In genomic region chr5:1468247-1468612, GRCh38 we compare ENCODE assay signal across 9 cellular contexts. TPM values are rescaled to one million over a fixed set of nuclear protein-coding genes. Genes with fewer than 3 reads are reported as not detected.
A peak's percentile ranks its signal among the peaks of the same experiment; 100 is the strongest.
DNase-seq lines count a peak whose midpoint lies in the region; ATAC-seq and TF ChIP-seq lines count a peak whose summit lies in the region.
"Had no signal": no experiment of that assay in that cellular context is flagged by ENCODE, and none has a peak within 500 bp of the region (broad histone marks: within the 10 kb centered on the region; RNA-seq: fewer than 3 reads in every experiment).

No MANE protein-coding gene starts in this region.

- TF ChIP-seq EP300 in neural cell (conservative IDR thresholded peaks at IDR 0.05; ENCODE audit: poor library complexity, severe bottlenecking) = no peak

- TF ChIP-seq CTCF in OCI-LY3 (IDR thresholded peaks at IDR 0.05; ENCODE audit: low read depth, low read length) = peak; percentile 38
- peak; percentile 69 for TF ChIP-seq CTCF in neural cell (IDR thresholded peaks at IDR 0.05; ENCODE audit: poor library complexity, severe bottlenecking)

- CTCF ChIA-PET in activated CD4-positive, alpha-beta memory T cell treated with anti-CD3 and anti-CD28 coated beads for 36 hours (lab: Charles Lee) = no interaction called here
- CTCF ChIA-PET in activated CD4-positive, alpha-beta memory T cell treated with anti-CD3 and anti-CD28 coated beads, Interleukin-2, amount 10 ng/mL, durations not matched to agents 7 days and 5 days (lab: Charles Lee) = no interaction called here

- no peaks in the 10 kb centered on the region for H4K20me1 ChIP-seq in OCI-LY3 (ENCODE audit: insufficient read depth, low read length)
- H4K20me1 ChIP-seq in neural cell (ENCODE audit: insufficient read depth) = no peaks in the 10 kb centered on the region

- H3K79me2 ChIP-seq in OCI-LY3 (ENCODE audit: low read length) = no peaks in the 10 kb centered on the region; the same call in 1 of the 2 replicates
- no peaks in the 10 kb centered on the region for H3K79me2 ChIP-seq in neural cell (replicated peaks; ENCODE audit: insufficient read depth, low read length)

- H3K27ac Mint-ChIP-seq in activated CD4-positive, alpha-beta memory T cell treated with anti-CD3 and anti-CD28 coated beads for 36 hours = no peak overlapping the region
- H3K27ac Mint-ChIP-seq in activated CD4-positive, alpha-beta memory T cell treated with anti-CD3 and anti-CD28 coated beads, Interleukin-2, amount 10 ng/mL, durations not matched to agents 7 days and 5 days = no peak overlapping the region

- H3K36me3 Mint-ChIP-seq in activated CD4-positive, alpha-beta memory T cell treated with anti-CD3 and anti-CD28 coated beads for 36 hours = peaks cover 38% of the 10 kb centered on the region
- peaks cover 54% of the 10 kb centered on the region for H3K36me3 Mint-ChIP-seq in activated CD4-positive, alpha-beta memory T cell treated with anti-CD3 and anti-CD28 coated beads, Interleukin-2, amount 10 ng/mL, durations not matched to agents 7 days and 5 days (ENCODE audit: low read depth)

- peak; percentile 70 for TF ChIP-seq RAD21 in neural cell (conservative IDR thresholded peaks at IDR 0.05)

- peak; percentile 24 for DNase-seq in activated CD4-positive, alpha-beta memory T cell treated with anti-CD3 and anti-CD28 coated beads for 36 hours
- DNase-seq in activated CD4-positive, alpha-beta memory T cell treated with anti-CD3 and anti-CD28 coated beads, Interleukin-2, amount 10 ng/mL, durations not matched to agents 7 days and 5 days = no peak
- DNase-seq in epidermal melanocyte (ENCODE audit: insufficient read length, low spot score) = peak; percentile 49
- no peak for DNase-seq in DMS153 treated with DMSO at 0.1 percent for 48 hours (lab: John Stamatoyannopoulos, UW; ENCODE audit: unreplicated experiment)

- no peak overlapping the region for H3K9ac ChIP-seq in OCI-LY3 (ENCODE audit: low read length)
- no peak overlapping the region for H3K9ac ChIP-seq in neural cell (ENCODE audit: low read length)

- H3K4me3 ChIP-seq in OCI-LY3 (ENCODE audit: low read length) (no peak overlapping the region), neural cell (ENCODE audit: low read length) (no peak overlapping the region)
- H3K4me3 ChIP-seq: ovary had no signal

- H3K9me2 ChIP-seq in neural cell (ENCODE audit: insufficient read depth, low read length) = no peaks in the 10 kb centered on the region

- no peaks in the 10 kb centered on the region for H3K27me3 Mint-ChIP-seq in activated CD4-positive, alpha-beta memory T cell treated with anti-CD3 and anti-CD28 coated beads for 36 hours
- H3K27me3 Mint-ChIP-seq in activated CD4-positive, alpha-beta memory T cell treated with anti-CD3 and anti-CD28 coated beads, Interleukin-2, amount 10 ng/mL, durations not matched to agents 7 days and 5 days = no peaks in the 10 kb centered on the region

- no peak overlapping the region for H3K4me2 ChIP-seq in OCI-LY3 (ENCODE audit: low read length)
- no peak overlapping the region for H3K4me2 ChIP-seq in neural cell (ENCODE audit: low read length)

- intact Hi-C loops in activated CD4-positive, alpha-beta memory T cell treated with anti-CD3 and anti-CD28 coated beads for 36 hours (cut with micrococcal nuclease) = loop anchor here (5.0 kb wide), 1 partner anchor 301 kb away; no protein-coding TSS in a partner anchor

- peaks cover 10% of the 10 kb centered on the region; the same call in 1 of the 2 replicates for H3K4me1 ChIP-seq in OCI-LY3 (ENCODE audit: low read length)

- H3K9me3 ChIP-seq in OCI-LY3 (ENCODE audit: insufficient read depth, low read length) (no peaks in the 10 kb centered on the region), neural cell (ENCODE audit: low read length) (no peaks in the 10 kb centered on the region)
- H3K9me3 ChIP-seq: ovary had no signal

- H3K9me3 Mint-ChIP-seq in activated CD4-positive, alpha-beta memory T cell treated with anti-CD3 and anti-CD28 coated beads for 36 hours = peaks cover 15% of the 10 kb centered on the region
- H3K9me3 Mint-ChIP-seq in activated CD4-positive, alpha-beta memory T cell treated with anti-CD3 and anti-CD28 coated beads, Interleukin-2, amount 10 ng/mL, durations not matched to agents 7 days and 5 days = peaks cover 16% of the 10 kb centered on the region

- H3K27ac ChIP-seq in OCI-LY3 (ENCODE audit: low read length) (no peak overlapping the region), neural cell (ENCODE audit: low read length) (no peak overlapping the region)
- H3K27ac ChIP-seq: ovary had no signal

- H3K27me3 ChIP-seq in OCI-LY3 (ENCODE audit: low read depth, low read length) = no peaks in the 10 kb centered on the region
- H3K27me3 ChIP-seq in neural cell (ENCODE audit: insufficient read depth, low read depth, low read length) = no peaks in the 10 kb centered on the region
- H3K27me3 ChIP-seq: ovary had no signal

- no peaks in the 10 kb centered on the region for H3K4me1 Mint-ChIP-seq in activated CD4-positive, alpha-beta memory T cell treated with anti-CD3 and anti-CD28 coated beads for 36 hours (ENCODE audit: low read depth)
- no peaks in the 10 kb centered on the region for H3K4me1 Mint-ChIP-seq in activated CD4-positive, alpha-beta memory T cell treated with anti-CD3 and anti-CD28 coated beads, Interleukin-2, amount 10 ng/mL, durations not matched to agents 7 days and 5 days

- no peak overlapping the region for H3K4me3 Mint-ChIP-seq in activated CD4-positive, alpha-beta memory T cell treated with anti-CD3 and anti-CD28 coated beads for 36 hours
- no peak overlapping the region for H3K4me3 Mint-ChIP-seq in activated CD4-positive, alpha-beta memory T cell treated with anti-CD3 and anti-CD28 coated beads, Interleukin-2, amount 10 ng/mL, durations not matched to agents 7 days and 5 days

- H3F3A ChIP-seq in neural cell (ENCODE audit: insufficient read depth, low read length, poor library complexity, severe bottlenecking) = no peaks in the 10 kb centered on the region

- ATAC-seq in HG03280 (IDR thresholded peaks at IDR 0.05; ENCODE audit: unreplicated experiment) = no peak
- ATAC-seq in HG03469 (IDR thresholded peaks at IDR 0.05; ENCODE audit: unreplicated experiment) = no peak

- no peak overlapping the region for H2AFZ ChIP-seq in OCI-LY3 (ENCODE audit: low read depth, low read length)
- H2AFZ ChIP-seq in neural cell (ENCODE audit: low read depth, low read length) = no peak overlapping the region

- POLR2A ChIA-PET in activated CD4-positive, alpha-beta memory T cell treated with anti-CD3 and anti-CD28 coated beads for 36 hours (lab: Charles Lee) = no interaction called here
- POLR2A ChIA-PET in activated CD4-positive, alpha-beta memory T cell treated with anti-CD3 and anti-CD28 coated beads, Interleukin-2, amount 10 ng/mL, durations not matched to agents 7 days and 5 days (lab: Charles Lee) = interaction anchor here (1.4 kb wide), 1 partner anchor 14 kb away, joined by 4 read pairs; no protein-coding TSS in a partner anchor

- H3K36me3 ChIP-seq in OCI-LY3 (replicated peaks; ENCODE audit: low read depth, low read length) = peaks cover 90% of the 10 kb centered on the region
- no peaks in the 10 kb centered on the region for H3K36me3 ChIP-seq in neural cell (ENCODE audit: insufficient read depth, low read length)
- H3K36me3 ChIP-seq: ovary had no signal

TF ChIP-seq in neural cell, 6 proteins besides CTCF, POLR2A, EP300 and RAD21:
- peak; percentile 74 for TF ChIP-seq SMC3 (conservative IDR thresholded peaks at IDR 0.05; ENCODE audit: poor library complexity)
- TF ChIP-seq TAF1 (IDR thresholded peaks at IDR 0.05; ENCODE audit: low read depth) = no peak

RNA-seq across cellular contexts. Expression of gene SLC6A3, which starts 23.0 kb away (rescaled TPM):
- not detected for total RNA-seq in activated CD4-positive, alpha-beta memory T cell treated with anti-CD3 and anti-CD28 coated beads for 36 hours
- not detected for total RNA-seq in activated CD4-positive, alpha-beta memory T cell treated with anti-CD3 and anti-CD28 coated beads, Interleukin-2, amount 10 ng/mL, durations not matched to agents 7 days and 5 days
- 0.77 TPM in 1 of 2 replicates, not detected in the other for polyA plus RNA-seq in neural cell
- not detected in 2 replicates for polyA minus RNA-seq in neural cell

RNA-seq across cellular contexts. Expression of gene LPCAT1, which starts 55.5 kb away (rescaled TPM):
- 10 to 100 TPM; 48.4 to 51.4 TPM for total RNA-seq in activated CD4-positive, alpha-beta memory T cell treated with anti-CD3 and anti-CD28 coated beads for 36 hours
- total RNA-seq in activated CD4-positive, alpha-beta memory T cell treated with anti-CD3 and anti-CD28 coated beads, Interleukin-2, amount 10 ng/mL, durations not matched to agents 7 days and 5 days = 10 to 100 TPM; 68.7 to 71.4 TPM
- polyA plus RNA-seq in neural cell = 61.8 and 63.4 TPM in 2 replicates
- polyA minus RNA-seq in neural cell = 68.9 and 88.1 TPM in 2 replicates

Comparison
In these comparisons a context has a peak if more than half of its experiments do, and no peak if none do; other contexts are left out.
1. DNase-seq: peak in activated CD4-positive, alpha-beta memory T cell treated with anti-CD3 and anti-CD28 coated beads for 36 hours (single experiment) and epidermal melanocyte (single experiment); none in activated CD4-positive, alpha-beta memory T cell treated with anti-CD3 and anti-CD28 coated beads, Interleukin-2, amount 10 ng/mL, durations not matched to agents 7 days and 5 days (single experiment) and DMS153 treated with DMSO at 0.1 percent for 48 hours (single experiment).